In genomic region chr2:241066893-241067341, GRCh38 we compare ENCODE assay signal across 1 cellular context.
A peak's percentile ranks its signal among the peaks of the same experiment; 100 is the strongest.
TF ChIP-seq lines count a peak whose summit lies in the region.

No MANE protein-coding gene starts in this region.

TF ChIP-seq in WTC11, 78 proteins besides CTCF, POLR2A, EP300 and RAD21 (continued from another document):
- TF ChIP-seq ZNF532 (CRISPR knock-in tag; IDR thresholded peaks at IDR 0.05; ENCODE audit: borderline replicate concordance) (no peak), FOXP1 (CRISPR knock-in tag; IDR thresholded peaks at IDR 0.05; ENCODE audit: borderline replicate concordance) (0 out of 2 replicates have a peak, but pooled peaks have one; percentile 37), ZNF138 (CRISPR knock-in tag; conservative IDR thresholded peaks at IDR 0.05) (no peak), JUN (CRISPR knock-in tag; IDR thresholded peaks at IDR 0.05) (no peak), E2F5 (CRISPR knock-in tag; IDR thresholded peaks at IDR 0.05) (no peak), NFYB (CRISPR knock-in tag; conservative IDR thresholded peaks at IDR 0.05; ENCODE audit: low read depth) (no peak), ATF2 (CRISPR knock-in tag; IDR thresholded peaks at IDR 0.05; ENCODE audit: borderline replicate concordance, low read depth) (no peak), ATF3 (CRISPR knock-in tag; conservative IDR thresholded peaks at IDR 0.05) (no peak), SMAD3 (CRISPR knock-in tag; IDR thresholded peaks at IDR 0.05; ENCODE audit: borderline replicate concordance) (peak; percentile 76; the same call in 1 of the 2 replicates), ZNF423 (CRISPR knock-in tag; IDR thresholded peaks at IDR 0.05) (no peak), ARID4B (CRISPR knock-in tag; IDR thresholded peaks at IDR 0.05; ENCODE audit: borderline replicate concordance) (peak; percentile 52; the same call in 1 of the 2 replicates), NFATC4 (CRISPR knock-in tag; IDR thresholded peaks at IDR 0.05) (no peak), EMX1 (CRISPR knock-in tag; IDR thresholded peaks at IDR 0.05) (no peak), SOX15 (CRISPR knock-in tag; IDR thresholded peaks at IDR 0.05) (no peak), MXD4 (CRISPR knock-in tag; IDR thresholded peaks at IDR 0.05; ENCODE audit: borderline replicate concordance) (no peak), TEAD1 (CRISPR knock-in tag; IDR thresholded peaks at IDR 0.05) (no peak), CREB1 (CRISPR knock-in tag; IDR thresholded peaks at IDR 0.05) (no peak), ZNF219 (CRISPR knock-in tag; IDR thresholded peaks at IDR 0.05; ENCODE audit: borderline replicate concordance) (no peak), ZNF232 (CRISPR knock-in tag; IDR thresholded peaks at IDR 0.05) (no peak), E2F4 (CRISPR knock-in tag; IDR thresholded peaks at IDR 0.05; ENCODE audit: borderline replicate concordance, low read depth) (0 out of 2 replicates have a peak, but pooled peaks have one; percentile 39), IRF2 (CRISPR knock-in tag; IDR thresholded peaks at IDR 0.05; ENCODE audit: borderline replicate concordance, low read depth) (no peak), ZNF671 (CRISPR knock-in tag; IDR thresholded peaks at IDR 0.05) (no peak), JAZF1 (CRISPR knock-in tag; IDR thresholded peaks at IDR 0.05) (no peak), MLX (CRISPR knock-in tag; IDR thresholded peaks at IDR 0.05) (no peak), MYBL2 (CRISPR knock-in tag; IDR thresholded peaks at IDR 0.05) (no peak), GTF2I (CRISPR knock-in tag; conservative IDR thresholded peaks at IDR 0.05) (no peak), NR3C1 (CRISPR knock-in tag; conservative IDR thresholded peaks at IDR 0.05; ENCODE audit: low read depth) (no peak), HMGXB4 (CRISPR knock-in tag; IDR thresholded peaks at IDR 0.05) (no peak), IRF1 (CRISPR knock-in tag; IDR thresholded peaks at IDR 0.05) (no peak; the same call in 1 of the 2 replicates), USF2 (CRISPR knock-in tag; IDR thresholded peaks at IDR 0.05) (no peak), ZSCAN18 (CRISPR knock-in tag; IDR thresholded peaks at IDR 0.05) (no peak), USF1 (CRISPR knock-in tag; IDR thresholded peaks at IDR 0.05) (peak; percentile 27; the same call in 1 of the 2 replicates), FOXP4 (CRISPR knock-in tag; IDR thresholded peaks at IDR 0.05) (peak; percentile 88; the same call in 1 of the 2 replicates)
